In the genomic region with DNA sequence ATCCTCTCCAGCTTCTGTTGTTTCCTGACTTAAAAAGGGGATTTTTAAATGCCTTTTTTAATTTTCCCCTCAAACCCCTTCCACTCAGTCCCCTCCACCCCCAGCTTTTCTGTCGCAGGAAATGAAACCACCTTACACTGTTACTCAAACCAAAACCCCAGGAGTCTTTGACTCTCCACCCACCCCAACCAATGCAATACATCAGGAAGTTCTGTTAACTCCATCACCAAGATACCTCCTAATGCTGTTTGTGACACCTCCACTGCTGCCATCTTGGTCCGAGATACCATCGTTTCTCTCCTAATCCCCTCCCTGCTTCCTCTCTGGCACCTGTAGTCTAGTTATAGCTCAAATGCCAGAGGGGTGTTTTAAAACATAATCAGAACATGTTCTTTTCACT, we compare ENCODE assay signal across 10 cellular contexts. TPM values are rescaled to one million over a fixed set of nuclear protein-coding genes. Genes with fewer than 3 reads are reported as not detected.
DNase-seq lines count a peak whose midpoint lies in the region; ATAC-seq and TF ChIP-seq lines count a peak whose summit lies in the region.
"Had no signal": no experiment of that assay in that cellular context is flagged by ENCODE, and none has a peak within 500 bp of the region (broad histone marks: within the 10 kb centered on the region; RNA-seq: fewer than 3 reads in every experiment).

No MANE protein-coding gene starts in this region.

- peak; percentile 73 to 87 for ATAC-seq in activated CD4-positive, CD25-positive, alpha-beta regulatory T cell treated with anti-CD3 and anti-CD28 coated beads, Interleukin-2, amount 50 U/mL, for 24 hours
- peak; percentile 91 for ATAC-seq in HG02642 (IDR thresholded peaks at IDR 0.05; ENCODE audit: poor library complexity, unreplicated experiment)
- no peak for ATAC-seq in upper lobe of left lung (ENCODE audit: low FRiP score in 2 of 2)
- ATAC-seq: HCT116 had no signal

- H3K27me3 ChIP-seq in OCI-LY3 (ENCODE audit: low read depth, low read length) = no peaks in the 10 kb centered on the region
- no peaks in the 10 kb centered on the region for H3K27me3 ChIP-seq in upper lobe of left lung

- H3K4me1 ChIP-seq in OCI-LY3 (ENCODE audit: low read length) (peaks cover 36% of the 10 kb centered on the region), upper lobe of left lung (peaks cover 0 to 26% (median 12%) of the 10 kb centered on the region in 4 donors)

- TF ChIP-seq EP300 in upper lobe of left lung (IDR thresholded peaks at IDR 0.05) = no peak

- no peak for TF ChIP-seq CTCF in OCI-LY3 (IDR thresholded peaks at IDR 0.05; ENCODE audit: low read depth, low read length)
- TF ChIP-seq CTCF in upper lobe of left lung (IDR thresholded peaks at IDR 0.05) = no peak

- H3K4me2 ChIP-seq in OCI-LY3 (ENCODE audit: low read length) = peak overlapping the region; percentile 56

- peak overlapping the region; percentile 87 for H3K27ac ChIP-seq in OCI-LY3 (ENCODE audit: low read length)
- H3K27ac ChIP-seq in upper lobe of left lung = no peak overlapping the region

- TF ChIP-seq POLR2A in upper lobe of left lung (IDR thresholded peaks at IDR 0.05) = no peak

- H3K4me3 ChIP-seq in OCI-LY3 (ENCODE audit: low read length) (peak overlapping the region; percentile 38), upper lobe of left lung (no peak overlapping the region)

- peak overlapping the region; percentile 20 for H2AFZ ChIP-seq in OCI-LY3 (ENCODE audit: low read depth, low read length)

- WGBS in upper lobe of left lung, 2 donors = 61 to 75% methylated on average over 3 of the region's 3 CpGs

- H4K20me1 ChIP-seq in OCI-LY3 (ENCODE audit: insufficient read depth, low read length) = no peaks in the 10 kb centered on the region

- H3K9me3 ChIP-seq in OCI-LY3 (ENCODE audit: insufficient read depth, low read length) = peaks cover 3% of the 10 kb centered on the region; the same call in 1 of the 2 replicates
- no peaks in the 10 kb centered on the region for H3K9me3 ChIP-seq in upper lobe of left lung

- H3K9ac ChIP-seq in OCI-LY3 (ENCODE audit: low read length) = peak overlapping the region; percentile 51; the same call in 1 of the 2 replicates

- H3K36me3 ChIP-seq in OCI-LY3 (replicated peaks; ENCODE audit: low read depth, low read length) = no peaks in the 10 kb centered on the region
- no peaks in the 10 kb centered on the region for H3K36me3 ChIP-seq in upper lobe of left lung

- DNase-seq in activated CD4-positive, CD25-positive, alpha-beta regulatory T cell (lab: John Stamatoyannopoulos, UW) = no peak
- DNase-seq in stimulated activated CD8-positive, alpha-beta memory T cell treated with anti-CD3 and anti-CD28 coated beads, Interleukin-4, amount 100 ng/mL, for 48 hours = peak; percentile 49
- DNase-seq in upper lobe of left lung (no peak), SK-N-DZ (ENCODE audit: low spot score) (no peak), RKO (ENCODE audit: low spot score) (no peak)
- DNase-seq: mammary epithelial cell had no signal

- no peaks in the 10 kb centered on the region for H3K79me2 ChIP-seq in OCI-LY3 (ENCODE audit: low read length)

RNA-seq across cellular contexts. Expression of a gene that starts 25.4 kb away (rescaled TPM):
- total RNA-seq in upper lobe of left lung = 100 to 1,000 TPM; 143 to 393 (median 303) TPM
- not detected in 2 replicates for polyA plus RNA-seq in SK-N-DZ (2014; cell fraction: cytosol; rRNA removed)
- polyA plus RNA-seq in SK-N-DZ (2014; cell fraction: nucleus; rRNA removed) = not detected in 2 replicates

Comparison
In these comparisons a context has a peak if more than half of its experiments do, and no peak if none do; other contexts are left out.
1. ATAC-seq: peak in activated CD4-positive, CD25-positive, alpha-beta regulatory T cell treated with anti-CD3 and anti-CD28 coated beads, Interleukin-2, amount 50 U/mL, for 24 hours (2 of 2) and HG02642 (single experiment); none in upper lobe of left lung (0 of 2).